18 cellular contexts compared by ENCODE assay signal in genomic region chr18:55508637-55509036, GRCh38.
DNase-seq lines count a peak whose midpoint lies in the region; ATAC-seq, FAIRE-seq and TF ChIP-seq lines count a peak whose summit lies in the region.
"Had no signal": no experiment of that assay in that cellular context is flagged by ENCODE, and none has a peak within 500 bp of the region (broad histone marks: within the 10 kb centered on the region; RNA-seq: fewer than 3 reads in every experiment).

No MANE protein-coding gene starts in this region.

- peaks cover 34% of the 10 kb centered on the region for H3K4me1 Mint-ChIP-seq in nephron

- peak overlapping the region; percentile 14 to 93 (median 30) for H3K27ac Mint-ChIP-seq in nephron
- H3K27ac Mint-ChIP-seq: CD4-positive, alpha-beta T cell had no signal

- peaks cover 2% of the 10 kb centered on the region; the same call in 1 of the 2 replicates for H3K79me1 ChIP-seq in H1 (ENCODE audit: low read depth, low read length)

- no peak overlapping the region for H4K5ac ChIP-seq in H1 (ENCODE audit: insufficient read length, low read depth, low read length)

- DNase-seq in heart right ventricle, result no peak
- no peak for DNase-seq in Right ventricle myocardium inferior (ENCODE audit: missing footprints)
- no peak for DNase-seq in H1 (ENCODE audit: low read depth in 1 of 2, low spot score in 2 of 2)
- no peak for DNase-seq in DMS53 (lab: John Stamatoyannopoulos, UW)
- DNase-seq in stimulated activated CD4-positive, alpha-beta T cell treated with anti-CD3 and anti-CD28 coated beads, Interleukin-15, amount 100 ng/mL, for 24 hours, result no peak
- DNase-seq: activated CD4-positive, CD25-positive, alpha-beta regulatory T cell; activated CD8-positive, alpha-beta memory T cell treated with anti-CD3 and anti-CD28 coated beads for 24 hours; caudate nucleus; CD4-positive, alpha-beta T cell; DMS79 treated with DMSO at 0.1 percent for 48 hours; NCI-H1694; NCI-H345; occipital lobe; small intestine had no signal

- H3K27me3 Mint-ChIP-seq in nephron (ENCODE audit: low read depth), result peaks cover 3% of the 10 kb centered on the region
- H3K27me3 Mint-ChIP-seq: CD4-positive, alpha-beta T cell had no signal

- no peak overlapping the region for H2BK15ac ChIP-seq in H1 (ENCODE audit: low read length)

- no peak overlapping the region for H3K4me3 Mint-ChIP-seq in nephron
- H3K4me3 Mint-ChIP-seq: CD4-positive, alpha-beta T cell had no signal

- peak overlapping the region; percentile 29; the same call in 1 of the 2 replicates for H3K18ac ChIP-seq in H1 (ENCODE audit: extremely low read depth, low read length)

- no peak for ATAC-seq in heart right ventricle
- no peak for ATAC-seq in Right ventricle myocardium inferior
- no peak for ATAC-seq in GM21381 (IDR thresholded peaks at IDR 0.05; ENCODE audit: unreplicated experiment)
- ATAC-seq: A549 had no signal

- TF ChIP-seq EP300 in H1 (IDR thresholded peaks at IDR 0.05; ENCODE audit: borderline replicate concordance in 1 of 2, low read depth in 2 of 2, low read length in 2 of 2), result no peak

- H4K20me1 ChIP-seq in H1 (replicated peaks in 1 of 2; ENCODE audit: control insufficient read depth in 1 of 2, insufficient read depth in 2 of 2, low read length in 2 of 2), result peaks cover 0 to 3% of the 10 kb centered on the region in 2 experiments

- H3K36me3 ChIP-seq in heart right ventricle (no peaks in the 10 kb centered on the region), H1 (ENCODE audit: control insufficient read depth in 2 of 4, insufficient read depth in 4 of 4, low read length in 3 of 4) (no peaks in the 10 kb centered on the region; a peak in 1 of 8 replicates), urinary bladder (ENCODE audit: insufficient read depth) (no peaks in the 10 kb centered on the region)

- no peak overlapping the region for H2BK20ac ChIP-seq in H1 (ENCODE audit: low read length)

- no peak overlapping the region for H3K56ac ChIP-seq in H1 (replicated peaks; ENCODE audit: insufficient read length, low read depth, low read length)

- H3K27me3 ChIP-seq in heart right ventricle, result no peaks in the 10 kb centered on the region
- H3K27me3 ChIP-seq in H1 (replicated peaks in 1 of 4; ENCODE audit: control insufficient read depth in 3 of 4, extremely low read depth in 1 of 4, insufficient read depth in 3 of 4, low read length in 3 of 4), result no peaks in the 10 kb centered on the region

- CTCF ChIA-PET in H1 (lab: Charles Lee; ENCODE audit: partially characterized antibody), result no interaction called here

- no peaks in the 10 kb centered on the region for H3K36me3 Mint-ChIP-seq in nephron (ENCODE audit: low read depth)

- no peak overlapping the region for H2AFZ ChIP-seq in H1 (ENCODE audit: low read length)

- H3K27ac ChIP-seq in heart right ventricle, result peak overlapping the region; percentile 3 to 95 (median 88)
- H3K27ac ChIP-seq in H1 (ENCODE audit: low read depth, low read length), result no peak overlapping the region
- peak overlapping the region; percentile 29 for H3K27ac ChIP-seq in urinary bladder (ENCODE audit: low read depth)
- H3K27ac ChIP-seq: A549 had no signal

- no peak overlapping the region for H3K23ac ChIP-seq in H1 (ENCODE audit: insufficient read length)

- H3K79me2 ChIP-seq in H1 (ENCODE audit: control insufficient read depth in 1 of 2, insufficient read depth in 2 of 2, low read length in 2 of 2), result peaks cover 0 to 89% of the 10 kb centered on the region in 2 experiments; a peak in 3 of 4 replicates

- H3K4me2 ChIP-seq in H1 (ENCODE audit: insufficient read depth in 1 of 2, low read depth in 2 of 2, low read length in 2 of 2), result no peak overlapping the region
- H3K4me2 ChIP-seq: A549 had no signal

- no peaks in the 10 kb centered on the region for H3K9me3 Mint-ChIP-seq in nephron
- H3K9me3 Mint-ChIP-seq: CD4-positive, alpha-beta T cell had no signal

- no peak overlapping the region for H2BK120ac ChIP-seq in H1 (replicated peaks; ENCODE audit: low read depth, low read length)

- no peak overlapping the region for H2BK5ac ChIP-seq in H1 (ENCODE audit: low read depth, low read length)

- no peak overlapping the region for H2AK5ac ChIP-seq in H1 (ENCODE audit: low read depth, low read length)

- TF ChIP-seq POLR2A in H1 (IDR thresholded peaks at IDR 0.05; ENCODE audit: control extremely low read depth in 1 of 2, low read depth in 2 of 2, low read length in 2 of 2), result no peak

- no peak overlapping the region for H4K91ac ChIP-seq in H1 (replicated peaks; ENCODE audit: insufficient read length, low read length)

- no peak overlapping the region for H2BK12ac ChIP-seq in H1 (ENCODE audit: low read depth, low read length)

- intact Hi-C loops in heart right ventricle (cut with DNase I), result loop anchor here in 5 of 10 donors (2.0 to 10.0 kb wide), 7 partner anchors 36 to 274 kb away; no protein-coding TSS in a partner anchor
- intact Hi-C loops in Right ventricle myocardium inferior (cut with DNase I), result loop anchor here (2.0 to 10.0 kb wide), 2 partner anchors 80 to 184 kb away; partner anchors contain the start of gene TCF4

- POLR2A ChIA-PET in H1 (lab: Charles Lee; ENCODE audit: partially characterized antibody), result interaction anchor here (0.6 kb wide), 1 partner anchor 346 kb away, joined by 3 read pairs; no protein-coding TSS in a partner anchor

- no peak overlapping the region for H4K8ac ChIP-seq in H1 (ENCODE audit: extremely low read depth, insufficient read depth, low read length)

- H3K9me3 ChIP-seq in heart right ventricle, result peaks cover 0 to 4% (median 0%) of the 10 kb centered on the region in 11 donors
- no peaks in the 10 kb centered on the region for H3K9me3 ChIP-seq in H1 (ENCODE audit: insufficient read depth in 2 of 2, low read depth in 1 of 2, low read length in 1 of 2)
- H3K9me3 ChIP-seq: A549 had no signal

- H3K23me2 ChIP-seq in H1 (ENCODE audit: low read depth, low read length), result no peaks in the 10 kb centered on the region; the same call in 1 of the 2 replicates

- FAIRE-seq in H1 (lab: Jason Lieb, UNC), result no peak
- FAIRE-seq: A549, small intestine had no signal

- no peak for TF ChIP-seq RAD21 in H1 (IDR thresholded peaks at IDR 0.05 in 1 of 2, conservative IDR thresholded peaks at IDR 0.05 in 1 of 2; ENCODE audit: low read depth in 2 of 2, low read length in 2 of 2)

- peak overlapping the region in 6 of 10 donors; percentile 2 to 44 (median 42) for H3K4me3 ChIP-seq in heart right ventricle
- H3K4me3 ChIP-seq in H1 (ENCODE audit: extremely low read depth in 1 of 4, insufficient read depth in 2 of 4, low read depth in 3 of 4, low read length in 4 of 4), result no peak overlapping the region
- no peak overlapping the region for H3K4me3 ChIP-seq in urinary bladder (ENCODE audit: low read depth, low read length)
- H3K4me3 ChIP-seq: A549 had no signal

- H3K9ac ChIP-seq in H1 (replicated peaks in 1 of 4; ENCODE audit: extremely low read depth in 1 of 4, low read depth in 3 of 4, low read length in 3 of 4), result no peak overlapping the region

- no peak overlapping the region for H3K4ac ChIP-seq in H1 (replicated peaks; ENCODE audit: insufficient read length, low read depth, low read length)

- H3K4me1 ChIP-seq in heart right ventricle (peaks cover 0 to 64% (median 41%) of the 10 kb centered on the region in 9 donors), H1 (replicated peaks in 1 of 4; ENCODE audit: control insufficient read depth in 3 of 4, insufficient read depth in 4 of 4, low read length in 3 of 4) (peaks cover 0 to 14% (median 11%) of the 10 kb centered on the region in 4 experiments; a peak in 4 of 7 replicates), urinary bladder (ENCODE audit: insufficient read depth) (no peaks in the 10 kb centered on the region)
- H3K4me1 ChIP-seq: A549 had no signal

- 73 to 74% methylated on average over 5 of the region's 5 CpGs for WGBS in heart right ventricle, 2 donors
- 77% methylated on average over 5 of the region's 5 CpGs; no CpG with 5 or more reads in 1 of the 2 experiments for WGBS in H1 (ENCODE audit: extremely low coverage in 1 of 2, insufficient coverage in 1 of 2, insufficient read length in 1 of 2, insufficient replicate concordance in 2 of 2, low coverage in 1 of 2, low lambda C conversion rate in 2 of 2, missing lambda C conversion rate in 1 of 2), 2 experiments
- 71% methylated on average over 5 of the region's 5 CpGs for WGBS in urinary bladder

- H3K14ac ChIP-seq in H1 (ENCODE audit: insufficient read length), result no peak overlapping the region

- TF ChIP-seq CTCF in heart right ventricle (IDR thresholded peaks at IDR 0.05) (no peak), H1 (IDR thresholded peaks at IDR 0.05; ENCODE audit: control extremely low read depth in 1 of 3, insufficient read depth in 1 of 3, low read depth in 1 of 3, low read length in 3 of 3) (no peak), nephron (IDR thresholded peaks at IDR 0.05; ENCODE audit: unreplicated experiment in 3 of 3) (no peak)

TF ChIP-seq in H1, 55 proteins besides CTCF, POLR2A, EP300 and RAD21:
- no peak for TF ChIP-seq E2F6 (IDR thresholded peaks at IDR 0.05)

Comparison
In these comparisons a context has a peak if more than half of its experiments do, and no peak if none do; other contexts are left out.
1. H3K4me3 ChIP-seq: peak in heart right ventricle (6 of 10); none in H1 (0 of 4) and urinary bladder (single experiment).